In the genomic region with DNA sequence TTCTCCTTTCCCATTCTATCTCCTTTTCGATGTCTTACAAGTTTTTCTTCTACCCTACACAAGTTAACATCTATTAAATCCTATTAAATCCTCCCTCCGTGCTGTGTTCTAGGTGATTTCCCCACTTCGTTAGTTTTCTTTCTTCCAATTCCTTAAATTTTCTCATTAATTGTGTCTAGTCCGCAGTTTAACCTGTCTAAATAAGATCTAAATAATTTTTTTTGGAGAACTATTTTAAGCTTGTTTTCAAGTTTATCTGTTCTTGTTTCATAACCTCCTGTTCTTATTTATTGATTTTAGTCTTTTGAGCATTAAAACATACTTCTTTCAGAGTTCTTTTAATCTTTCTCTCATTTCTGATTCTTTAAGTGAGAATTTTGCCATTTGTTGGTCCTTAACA, we compare ENCODE assay signal across 35 cellular contexts.
"Had no signal": no experiment of that assay in that cellular context is flagged by ENCODE, and none has a peak within 500 bp of the region (broad histone marks: within the 10 kb centered on the region; RNA-seq: fewer than 3 reads in every experiment).

No MANE protein-coding gene starts in this region.

- H3K4me2 ChIP-seq: KMS-11 had no signal

- H3K9me3 ChIP-seq: MG63 had no signal

- DNase-seq: Karpas-422, Kasumi-1, MG63, MM.1S, MV-4-11, NCI-H1048, NCI-H1092, NCI-H1092 treated with DMSO at 0.1 percent for 48 hours, NCI-H1105, NCI-H1105 treated with DMSO at 0.1 percent for 48 hours, NCI-H1417, NCI-H1417 treated with DMSO at 0.1 percent for 48 hours, NCI-H1436, NCI-H1436 treated with DMSO at 0.1 percent for 48 hours, NCI-H146, NCI-H1694, NCI-H1694 treated with DMSO at 0.1 percent for 48 hours, NCI-H187, NCI-H187 treated with DMSO at 0.1 percent for 48 hours, NCI-H1930, NCI-H2029, NCI-H2029 treated with DMSO at 0.1 percent for 48 hours, NCI-H2081, NCI-H2081 treated with DMSO at 0.1 percent for 48 hours, NCI-H2107, NCI-H2171, NCI-H2171 treated with DMSO at 0.1 percent for 48 hours, NCI-H2227 treated with DMSO at 0.1 percent for 48 hours, NCI-H226, NCI-H345, NCI-H446, NCI-H446 treated with DMSO at 0.1 percent for 48 hours, NCI-H510A, NCI-H510A treated with DMSO at 0.1 percent for 48 hours had no signal

- H3K27me3 ChIP-seq: MG63 had no signal

- H3K36me3 ChIP-seq: MG63 had no signal

- H3K4me3 ChIP-seq: MG63 had no signal

- H3K27ac ChIP-seq: KMS-11 had no signal

- H3K9ac ChIP-seq: KMS-11 had no signal
